Comparison of ENCODE assay signal across 23 cellular contexts in genomic region chr22:44515779-44516178, GRCh38.
"Had no signal": no experiment of that assay in that cellular context is flagged by ENCODE, and none has a peak within 500 bp of the region (broad histone marks: within the 10 kb centered on the region; RNA-seq: fewer than 3 reads in every experiment).

No MANE protein-coding gene starts in this region.

- H3K4me1 ChIP-seq: colonic mucosa, esophagus squamous epithelium, foreskin keratinocyte, gastrocnemius medialis, gastroesophageal sphincter had no signal

- H3K27ac ChIP-seq: colonic mucosa, coronary artery, dorsolateral prefrontal cortex, epithelial cell of prostate, esophagus muscularis mucosa, esophagus squamous epithelium, foreskin keratinocyte, gastrocnemius medialis, gastroesophageal sphincter, heart left ventricle, heart right ventricle had no signal

- H3K9me3 ChIP-seq: colonic mucosa, esophagus squamous epithelium, gastrocnemius medialis had no signal

- H3K36me3 ChIP-seq: colonic mucosa, esophagus muscularis mucosa, esophagus squamous epithelium, gastrocnemius medialis, gastroesophageal sphincter, heart left ventricle, heart right ventricle had no signal

- DNase-seq: colonic mucosa; cortex of kidney; dermis blood vessel endothelial cell; dorsolateral prefrontal cortex; effector CD4-positive, alpha-beta T cell; effector CD8-positive, alpha-beta T cell; effector memory CD4-positive, alpha-beta T cell; effector memory CD8-positive, alpha-beta T cell; endodermal cell; erythroblast; esophagus squamous epithelium; foreskin fibroblast; foreskin keratinocyte; foreskin melanocyte; gastrocnemius medialis; glutamatergic neuron; head of caudate nucleus; heart left ventricle; heart right ventricle had no signal

- H3K4me3 ChIP-seq: colonic mucosa, coronary artery, dorsolateral prefrontal cortex, esophagus muscularis mucosa, esophagus squamous epithelium, gastrocnemius medialis, gastroesophageal sphincter, heart left ventricle, heart right ventricle had no signal
